8 cellular contexts compared by ENCODE assay signal in the genomic region with DNA sequence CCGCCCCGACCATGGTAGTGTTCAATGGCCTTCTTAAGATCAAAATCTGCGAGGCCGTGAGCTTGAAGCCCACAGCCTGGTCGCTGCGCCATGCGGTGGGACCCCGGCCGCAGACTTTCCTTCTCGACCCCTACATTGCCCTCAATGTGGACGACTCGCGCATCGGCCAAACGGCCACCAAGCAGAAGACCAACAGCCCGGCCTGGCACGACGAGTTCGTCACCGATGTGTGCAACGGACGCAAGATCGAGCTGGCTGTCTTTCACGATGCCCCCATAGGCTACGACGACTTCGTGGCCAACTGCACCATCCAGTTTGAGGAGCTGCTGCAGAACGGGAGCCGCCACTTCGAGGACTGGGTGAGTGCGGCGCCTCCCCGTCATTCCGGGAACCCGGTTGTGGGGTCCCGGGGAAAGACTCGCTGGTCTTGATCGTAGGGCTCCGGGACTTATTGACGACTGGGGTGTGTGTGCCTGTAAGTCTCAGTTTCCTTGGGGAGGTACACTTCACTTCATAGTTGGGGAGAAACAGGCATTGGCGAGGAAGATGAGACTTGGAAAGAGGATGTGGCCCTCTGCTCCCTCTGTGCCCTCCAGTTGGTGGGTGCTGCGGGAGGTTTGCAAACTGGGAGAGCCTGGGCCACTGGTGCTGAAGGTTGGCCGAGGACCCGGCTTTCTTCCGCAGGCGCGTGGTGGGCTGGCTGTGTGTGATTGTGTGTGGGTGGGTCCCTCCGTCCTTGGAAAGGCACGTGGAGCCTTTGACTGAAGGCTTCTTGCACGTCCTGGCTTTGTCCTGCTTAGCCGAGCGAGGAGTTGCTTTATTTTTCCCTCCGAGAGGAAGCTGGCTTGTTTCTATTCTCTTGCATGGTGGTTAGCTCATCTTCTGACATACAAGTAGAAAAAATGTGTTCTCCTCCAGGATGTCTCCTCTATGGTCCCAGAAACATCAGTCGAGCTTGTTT. TPM values are rescaled to one million over a fixed set of nuclear protein-coding genes. Genes with fewer than 3 reads are reported as not detected.
A peak's percentile ranks its signal among the peaks of the same experiment; 100 is the strongest.
DNase-seq lines count a peak whose midpoint lies in the region; ATAC-seq and TF ChIP-seq lines count a peak whose summit lies in the region.

No MANE protein-coding gene starts in this region.

- intact Hi-C loops in vagina (cut with DNase I), result no loop called here

- H3K27ac Mint-ChIP-seq in nephron progenitor cell, result peak overlapping the region; percentile 29

- H3K9me3 ChIP-seq in vagina, result no peaks in the 10 kb centered on the region

- no peak for TF ChIP-seq CTCF in nephron progenitor cell (IDR thresholded peaks at IDR 0.05)
- TF ChIP-seq CTCF in vagina (IDR thresholded peaks at IDR 0.05), result no peak

- peak overlapping the region; percentile 100 for H3K27ac ChIP-seq in vagina

- peak overlapping the region; percentile 73 to 97 for H3K4me3 ChIP-seq in vagina

- peak overlapping the region; percentile 86 for H3K4me3 Mint-ChIP-seq in nephron progenitor cell

- no peaks in the 10 kb centered on the region for H3K36me3 Mint-ChIP-seq in nephron progenitor cell (ENCODE audit: low read depth)

- ATAC-seq in HG02623 (IDR thresholded peaks at IDR 0.05; ENCODE audit: unreplicated experiment), result no peak

- DNase-seq in ELR (ENCODE audit: low read depth), result peak; percentile 53
- DNase-seq in NCI-H446 treated with DMSO at 0.1 percent for 48 hours (lab: John Stamatoyannopoulos, UW), result peak; percentile 10
- peak; percentile 54 to 59 for DNase-seq in activated T-cell treated with anti-CD3 and anti-CD28 coated beads, Interleukin-2, amount 50 U/mL, for 48 hours
- DNase-seq in fibroblast of peridontal ligament (ENCODE audit: extremely low read depth), result peak; percentile 69
- peak; percentile 39 for DNase-seq in nephron progenitor cell
- DNase-seq in vagina (ENCODE audit: extremely low spot score in 2 of 2), result no peak
- DNase-seq in T-helper 9 cell, result no peak

- peaks cover 23% of the 10 kb centered on the region for H3K4me1 Mint-ChIP-seq in nephron progenitor cell

- no peaks in the 10 kb centered on the region for H3K27me3 ChIP-seq in vagina

- H3K4me1 ChIP-seq in vagina, result peaks cover 33% of the 10 kb centered on the region

- no peaks in the 10 kb centered on the region for H3K9me3 Mint-ChIP-seq in nephron progenitor cell

- no peaks in the 10 kb centered on the region for H3K36me3 ChIP-seq in vagina

- no peak for TF ChIP-seq POLR2A in vagina (IDR thresholded peaks at IDR 0.05)

- peaks cover 72% of the 10 kb centered on the region for H3K27me3 Mint-ChIP-seq in nephron progenitor cell (ENCODE audit: low read depth, poor library complexity)

RNA-seq across cellular contexts. Expression of a gene that starts 0.9 kb away (rescaled TPM):
- 11.8 TPM for total RNA-seq in vagina

RNA-seq across cellular contexts. Expression of a gene that starts 41.3 kb away (rescaled TPM):
- total RNA-seq in vagina, result 9.1 TPM

Comparison
In these comparisons a context has a peak if more than half of its experiments do, and no peak if none do; other contexts are left out.
1. DNase-seq: peak in ELR (single experiment), NCI-H446 treated with DMSO at 0.1 percent for 48 hours (single experiment), activated T-cell treated with anti-CD3 and anti-CD28 coated beads, Interleukin-2, amount 50 U/mL, for 48 hours (2 of 2), fibroblast of peridontal ligament (single experiment) and nephron progenitor cell (single experiment); none in vagina (0 of 2) and T-helper 9 cell (single experiment).